11 cellular contexts compared by ENCODE assay signal in genomic region chr17:63819585-63820537, GRCh38. TPM values are rescaled to one million over a fixed set of nuclear protein-coding genes. Genes with fewer than 3 reads are reported as not detected.
A peak's percentile ranks its signal among the peaks of the same experiment; 100 is the strongest.
DNase-seq lines count a peak whose midpoint lies in the region; ATAC-seq and TF ChIP-seq lines count a peak whose summit lies in the region.
"Had no signal": no experiment of that assay in that cellular context is flagged by ENCODE, and none has a peak within 500 bp of the region (broad histone marks: within the 10 kb centered on the region; RNA-seq: fewer than 3 reads in every experiment).

No MANE protein-coding gene starts in this region.

- peak overlapping the region; percentile 100 for H3K27ac Mint-ChIP-seq in activated T-cell treated with anti-CD3 and anti-CD28 coated beads, Interleukin-2, amount 50 U/mL, for 24 hours
- peak overlapping the region; percentile 71 for H3K27ac Mint-ChIP-seq in activated CD4-positive, alpha-beta memory T cell treated with anti-CD3 and anti-CD28 coated beads for 36 hours
- peak overlapping the region; percentile 54 for H3K27ac Mint-ChIP-seq in glutamatergic neuron (ENCODE audit: unreplicated experiment)
- peak overlapping the region; percentile 32 for H3K27ac Mint-ChIP-seq in stimulated activated memory B cell treated with anti-CD40 and anti-IgM and Interleukin-4, amounts not matched to agents 10 μg/mL and 1 μg/mL and 100 μg/mL, for 72 hours

- peak overlapping the region; percentile 6 for H3K4me3 Mint-ChIP-seq in activated T-cell treated with anti-CD3 and anti-CD28 coated beads, Interleukin-2, amount 50 U/mL, for 24 hours
- peak overlapping the region; percentile 42 for H3K4me3 Mint-ChIP-seq in activated CD4-positive, alpha-beta memory T cell treated with anti-CD3 and anti-CD28 coated beads for 36 hours
- H3K4me3 Mint-ChIP-seq in glutamatergic neuron (ENCODE audit: unreplicated experiment): no peak overlapping the region
- H3K4me3 Mint-ChIP-seq in stimulated activated memory B cell treated with anti-CD40 and anti-IgM and Interleukin-4, amounts not matched to agents 10 μg/mL and 1 μg/mL and 100 μg/mL, for 72 hours: no peak overlapping the region

- intact Hi-C loops in activated CD4-positive, alpha-beta memory T cell treated with anti-CD3 and anti-CD28 coated beads for 36 hours (cut with micrococcal nuclease): no loop called here

- no peak for TF ChIP-seq CTCF in glutamatergic neuron (IDR thresholded peaks at IDR 0.05; ENCODE audit: partially characterized antibody, unreplicated experiment)

- CTCF ChIA-PET in activated CD4-positive, alpha-beta memory T cell treated with anti-CD3 and anti-CD28 coated beads for 36 hours (lab: Charles Lee): interaction anchor here (1.0 kb wide), 1 partner anchor 29 kb away, joined by 3 read pairs; no protein-coding TSS in a partner anchor

- peaks cover 42% of the 10 kb centered on the region for H3K4me1 Mint-ChIP-seq in activated T-cell treated with anti-CD3 and anti-CD28 coated beads, Interleukin-2, amount 50 U/mL, for 24 hours (ENCODE audit: low read depth)
- peaks cover 25% of the 10 kb centered on the region for H3K4me1 Mint-ChIP-seq in activated CD4-positive, alpha-beta memory T cell treated with anti-CD3 and anti-CD28 coated beads for 36 hours (ENCODE audit: low read depth)
- peaks cover 2% of the 10 kb centered on the region for H3K4me1 Mint-ChIP-seq in glutamatergic neuron (ENCODE audit: low read depth, unreplicated experiment)
- H3K4me1 Mint-ChIP-seq in stimulated activated memory B cell treated with anti-CD40 and anti-IgM and Interleukin-4, amounts not matched to agents 10 μg/mL and 1 μg/mL and 100 μg/mL, for 72 hours: peaks cover 49% of the 10 kb centered on the region

- POLR2A ChIA-PET in activated CD4-positive, alpha-beta memory T cell treated with anti-CD3 and anti-CD28 coated beads for 36 hours (lab: Charles Lee): interaction anchor here (0.6 to 1.7 kb wide), 2 partner anchors 9 to 10 kb away, joined by 3 to 4 read pairs; no protein-coding TSS in a partner anchor

- no peaks in the 10 kb centered on the region for H3K9me3 Mint-ChIP-seq in activated T-cell treated with anti-CD3 and anti-CD28 coated beads, Interleukin-2, amount 50 U/mL, for 24 hours
- no peaks in the 10 kb centered on the region for H3K9me3 Mint-ChIP-seq in activated CD4-positive, alpha-beta memory T cell treated with anti-CD3 and anti-CD28 coated beads for 36 hours
- peaks cover 9% of the 10 kb centered on the region for H3K9me3 Mint-ChIP-seq in glutamatergic neuron (ENCODE audit: unreplicated experiment)
- H3K9me3 Mint-ChIP-seq in stimulated activated memory B cell treated with anti-CD40 and anti-IgM and Interleukin-4, amounts not matched to agents 10 μg/mL and 1 μg/mL and 100 μg/mL, for 72 hours: no peaks in the 10 kb centered on the region

- H3K27me3 Mint-ChIP-seq in activated T-cell treated with anti-CD3 and anti-CD28 coated beads, Interleukin-2, amount 50 U/mL, for 24 hours: no peaks in the 10 kb centered on the region
- no peaks in the 10 kb centered on the region for H3K27me3 Mint-ChIP-seq in activated CD4-positive, alpha-beta memory T cell treated with anti-CD3 and anti-CD28 coated beads for 36 hours
- peaks cover 14% of the 10 kb centered on the region for H3K27me3 Mint-ChIP-seq in glutamatergic neuron (ENCODE audit: unreplicated experiment)
- no peaks in the 10 kb centered on the region for H3K27me3 Mint-ChIP-seq in stimulated activated memory B cell treated with anti-CD40 and anti-IgM and Interleukin-4, amounts not matched to agents 10 μg/mL and 1 μg/mL and 100 μg/mL, for 72 hours

- no peak for DNase-seq in activated T-cell treated with anti-CD3 and anti-CD28 coated beads, Interleukin-2, amount 50 U/mL, for 24 hours
- DNase-seq in activated T-cell treated with anti-CD3 and anti-CD28 coated beads, Interleukin-2, amount 50 U/mL, for 1 hour: no peak
- peak; percentile 49 for DNase-seq in activated CD4-positive, alpha-beta memory T cell treated with anti-CD3 and anti-CD28 coated beads for 36 hours
- DNase-seq in glutamatergic neuron: no peak
- no peak for DNase-seq in NCI-H524 treated with DMSO at 0.1 percent for 48 hours (lab: John Stamatoyannopoulos, UW)
- DNase-seq: brain microvascular endothelial cell, NCI-H1417 treated with DMSO at 0.1 percent for 48 hours, nucleus accumbens had no signal

- peaks cover 100% of the 10 kb centered on the region for H3K36me3 Mint-ChIP-seq in activated T-cell treated with anti-CD3 and anti-CD28 coated beads, Interleukin-2, amount 50 U/mL, for 24 hours (ENCODE audit: low read depth)
- H3K36me3 Mint-ChIP-seq in activated CD4-positive, alpha-beta memory T cell treated with anti-CD3 and anti-CD28 coated beads for 36 hours: peaks cover 63% of the 10 kb centered on the region
- H3K36me3 Mint-ChIP-seq in glutamatergic neuron (ENCODE audit: unreplicated experiment): no peaks in the 10 kb centered on the region
- peaks cover 73% of the 10 kb centered on the region for H3K36me3 Mint-ChIP-seq in stimulated activated memory B cell treated with anti-CD40 and anti-IgM and Interleukin-4, amounts not matched to agents 10 μg/mL and 1 μg/mL and 100 μg/mL, for 72 hours

- no peak for ATAC-seq in stimulated activated memory B cell treated with anti-CD40 and anti-IgM and Interleukin-4, amounts not matched to agents 10 μg/mL and 1 μg/mL and 100 μg/mL, for 72 hours
- ATAC-seq in GM19035 (IDR thresholded peaks at IDR 0.05; ENCODE audit: unreplicated experiment) (no peak), HG03442 (IDR thresholded peaks at IDR 0.05; ENCODE audit: unreplicated experiment) (no peak)

RNA-seq across cellular contexts. Expression of gene PSMC5, which starts 7.4 kb away (rescaled TPM):
- total RNA-seq in activated CD4-positive, alpha-beta memory T cell treated with anti-CD3 and anti-CD28 coated beads for 36 hours: 100 to 1,000 TPM; 165 to 171 TPM
- total RNA-seq in glutamatergic neuron (ENCODE audit: unreplicated experiment): 133 TPM

RNA-seq across cellular contexts. Expression of gene FTSJ3, which starts 7.6 kb away (rescaled TPM):
- 10 to 100 TPM; 41.5 to 42.8 TPM for total RNA-seq in activated CD4-positive, alpha-beta memory T cell treated with anti-CD3 and anti-CD28 coated beads for 36 hours
- 42.0 TPM for total RNA-seq in glutamatergic neuron (ENCODE audit: unreplicated experiment)

RNA-seq across cellular contexts. Expression of gene SMARCD2, which starts 22.6 kb away (rescaled TPM):
- 100 to 1,000 TPM; 109 to 111 TPM for total RNA-seq in activated CD4-positive, alpha-beta memory T cell treated with anti-CD3 and anti-CD28 coated beads for 36 hours
- 84.5 TPM for total RNA-seq in glutamatergic neuron (ENCODE audit: unreplicated experiment)

RNA-seq across cellular contexts. Expression of gene DDX42, which starts 45.9 kb away (rescaled TPM):
- 100 to 1,000 TPM; 103 to 106 TPM for total RNA-seq in activated CD4-positive, alpha-beta memory T cell treated with anti-CD3 and anti-CD28 coated beads for 36 hours
- 181 TPM for total RNA-seq in glutamatergic neuron (ENCODE audit: unreplicated experiment)

RNA-seq across cellular contexts. Expression of gene CCDC47, which starts 46.5 kb away (rescaled TPM):
- 10 to 100 TPM; 57.6 to 60.5 TPM for total RNA-seq in activated CD4-positive, alpha-beta memory T cell treated with anti-CD3 and anti-CD28 coated beads for 36 hours
- 56.4 TPM for total RNA-seq in glutamatergic neuron (ENCODE audit: unreplicated experiment)

Comparison
In these comparisons a context has a peak if more than half of its experiments do, and no peak if none do; other contexts are left out.
1. H3K27ac Mint-ChIP-seq: peak in every context shown above with its lines; median percentile 100 in activated T-cell treated with anti-CD3 and anti-CD28 coated beads, Interleukin-2, amount 50 U/mL, for 24 hours; 71 in activated CD4-positive, alpha-beta memory T cell treated with anti-CD3 and anti-CD28 coated beads for 36 hours; 54 in glutamatergic neuron; 32 in stimulated activated memory B cell treated with anti-CD40 and anti-IgM and Interleukin-4, amounts not matched to agents 10 μg/mL and 1 μg/mL and 100 μg/mL, for 72 hours.
2. H3K4me3 Mint-ChIP-seq: peak in activated T-cell treated with anti-CD3 and anti-CD28 coated beads, Interleukin-2, amount 50 U/mL, for 24 hours (single experiment) and activated CD4-positive, alpha-beta memory T cell treated with anti-CD3 and anti-CD28 coated beads for 36 hours (single experiment); none in glutamatergic neuron (single experiment) and stimulated activated memory B cell treated with anti-CD40 and anti-IgM and Interleukin-4, amounts not matched to agents 10 μg/mL and 1 μg/mL and 100 μg/mL, for 72 hours (single experiment).